11 cellular contexts compared by ENCODE assay signal in the genomic region with DNA sequence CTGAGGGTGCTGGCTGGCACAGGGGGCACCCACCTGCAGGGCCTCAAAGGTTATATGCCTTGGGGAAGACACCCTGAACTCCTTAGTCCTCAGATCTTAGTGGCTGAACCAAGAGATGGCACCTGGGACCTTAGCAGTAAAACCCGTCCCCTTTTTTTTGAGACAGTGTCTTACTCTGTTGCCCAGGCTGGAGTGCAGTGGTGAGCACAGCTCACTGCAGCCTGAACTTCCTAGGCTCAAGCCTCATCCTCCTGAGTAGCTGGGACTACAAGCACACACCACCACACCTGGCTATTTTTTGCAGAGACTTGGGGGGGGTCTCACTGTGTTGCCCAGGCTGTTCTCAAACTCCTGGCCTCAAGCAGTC.
DNase-seq lines count a peak whose midpoint lies in the region; ATAC-seq and TF ChIP-seq lines count a peak whose summit lies in the region.
"Had no signal": no experiment of that assay in that cellular context is flagged by ENCODE, and none has a peak within 500 bp of the region (broad histone marks: within the 10 kb centered on the region; RNA-seq: fewer than 3 reads in every experiment).

No MANE protein-coding gene starts in this region.

- peak overlapping the region; percentile 82 for H3K27ac Mint-ChIP-seq in CD4-positive, alpha-beta T cell

- 75 to 86% methylated on average over 1 of the region's 1 CpG for WGBS in body of pancreas, 2 donors
- 95 to 98% methylated on average over 1 of the region's 1 CpG for WGBS in sigmoid colon, 2 donors

- peaks cover 9% of the 10 kb centered on the region for H3K27me3 ChIP-seq in CD4-positive, alpha-beta T cell (ENCODE audit: control insufficient read depth, insufficient read depth, low read length)
- H3K27me3 ChIP-seq in body of pancreas (no peaks in the 10 kb centered on the region), sigmoid colon (no peaks in the 10 kb centered on the region)

- intact Hi-C loops in CD4-positive, alpha-beta T cell (cut with DNase I, micrococcal nuclease), result loop anchor here in 1 of 2 experiments (10.0 kb wide), 1 partner anchor 286 kb away; no protein-coding TSS in a partner anchor
- intact Hi-C loops in body of pancreas (cut with DNase I) (no loop called here), sigmoid colon (cut with DNase I) (loop anchor here (2.0 kb wide), 1 partner anchor 54 kb away; no protein-coding TSS in a partner anchor)

- peaks cover 66% of the 10 kb centered on the region for H3K4me1 ChIP-seq in body of pancreas
- H3K4me1 ChIP-seq in sigmoid colon, result peaks cover 0 to 78% (median 66%) of the 10 kb centered on the region in 4 donors

- TF ChIP-seq POLR2A in body of pancreas (IDR thresholded peaks at IDR 0.05) (no peak), sigmoid colon (IDR thresholded peaks at IDR 0.05) (no peak)

- POLR2A ChIA-PET in CD4-positive, alpha-beta T cell (lab: Charles Lee), result interaction anchor here (3.1 kb wide), 1 partner anchor 23 kb away, joined by 24 read pairs; no protein-coding TSS in a partner anchor

- DNase-seq in CD4-positive, alpha-beta T cell, result no peak
- no peak for DNase-seq in body of pancreas
- no peak for DNase-seq in sigmoid colon
- DNase-seq in NCI-H69 (lab: John Stamatoyannopoulos, UW), result no peak
- no peak for DNase-seq in activated CD4-positive, alpha-beta T cell treated with anti-CD3 and anti-CD28 coated beads, Interleukin-2, amount 50 U/mL, for 4 hours
- DNase-seq: activated gamma-delta T cell treated with Interleukin-2 at 50 U/mL for 16 hours, lower lobe of right lung, WERI-Rb-1 had no signal

- no peak for TF ChIP-seq EP300 in sigmoid colon (IDR thresholded peaks at IDR 0.05)

- H3K9me3 ChIP-seq in CD4-positive, alpha-beta T cell (ENCODE audit: control insufficient read depth, low read length), result no peaks in the 10 kb centered on the region
- no peaks in the 10 kb centered on the region for H3K9me3 ChIP-seq in KOPT-K1 (ENCODE audit: insufficient read depth, low read length, poor library complexity, severe bottlenecking)
- no peaks in the 10 kb centered on the region for H3K9me3 ChIP-seq in body of pancreas
- H3K9me3 ChIP-seq in sigmoid colon, result no peaks in the 10 kb centered on the region
- H3K9me3 ChIP-seq: lower lobe of right lung had no signal

- no peaks in the 10 kb centered on the region for H3K9me3 Mint-ChIP-seq in CD4-positive, alpha-beta T cell

- TF ChIP-seq CTCF in CD4-positive, alpha-beta T cell (IDR thresholded peaks at IDR 0.05), result no peak
- no peak for TF ChIP-seq CTCF in body of pancreas (IDR thresholded peaks at IDR 0.05)
- TF ChIP-seq CTCF in sigmoid colon (IDR thresholded peaks at IDR 0.05), result no peak

- H3K4me3 Mint-ChIP-seq in CD4-positive, alpha-beta T cell, result peak overlapping the region; percentile 25

- H3K27ac ChIP-seq in CD4-positive, alpha-beta T cell (ENCODE audit: low read depth, low read length), result no peak overlapping the region
- peak overlapping the region; percentile 92 for H3K27ac ChIP-seq in KOPT-K1 (ENCODE audit: low read depth, low read length, poor library complexity, severe bottlenecking)
- H3K27ac ChIP-seq in body of pancreas, result peak overlapping the region; percentile 79 to 93 (median 89)
- peak overlapping the region; percentile 76 to 92 (median 91) for H3K27ac ChIP-seq in sigmoid colon
- H3K27ac ChIP-seq: lower lobe of right lung, WERI-Rb-1 had no signal

- H3K4me3 ChIP-seq in body of pancreas, result no peak overlapping the region
- no peak overlapping the region for H3K4me3 ChIP-seq in sigmoid colon
- H3K4me3 ChIP-seq: lower lobe of right lung had no signal

- H3K36me3 Mint-ChIP-seq in CD4-positive, alpha-beta T cell (ENCODE audit: low read depth), result no peaks in the 10 kb centered on the region

- CTCF ChIA-PET in CD4-positive, alpha-beta T cell (lab: Charles Lee), result interaction anchor here (1.6 kb wide), 1 partner anchor 8 kb away, joined by 3 read pairs; no protein-coding TSS in a partner anchor

- H3K27me3 Mint-ChIP-seq in CD4-positive, alpha-beta T cell, result no peaks in the 10 kb centered on the region

- H3K36me3 ChIP-seq in KOPT-K1 (ENCODE audit: insufficient read depth, low read length) (no peaks in the 10 kb centered on the region), body of pancreas (replicated peaks in 1 of 2; ENCODE audit: insufficient read depth in 1 of 2, low read depth in 2 of 2) (no peaks in the 10 kb centered on the region), sigmoid colon (no peaks in the 10 kb centered on the region)
- H3K36me3 ChIP-seq: lower lobe of right lung, WERI-Rb-1 had no signal

- peaks cover 54% of the 10 kb centered on the region for H3K4me1 Mint-ChIP-seq in CD4-positive, alpha-beta T cell (ENCODE audit: low read depth)

- ATAC-seq in CD4-positive, alpha-beta T cell (ENCODE audit: poor library complexity), result no peak
- ATAC-seq in body of pancreas, result no peak
- no peak for ATAC-seq in GM21723 (IDR thresholded peaks at IDR 0.05; ENCODE audit: unreplicated experiment)
- no peak for ATAC-seq in esophagus mucosa
- ATAC-seq: lower lobe of right lung had no signal
